ENCODE assay signal across 10 cellular contexts in the genomic region with DNA sequence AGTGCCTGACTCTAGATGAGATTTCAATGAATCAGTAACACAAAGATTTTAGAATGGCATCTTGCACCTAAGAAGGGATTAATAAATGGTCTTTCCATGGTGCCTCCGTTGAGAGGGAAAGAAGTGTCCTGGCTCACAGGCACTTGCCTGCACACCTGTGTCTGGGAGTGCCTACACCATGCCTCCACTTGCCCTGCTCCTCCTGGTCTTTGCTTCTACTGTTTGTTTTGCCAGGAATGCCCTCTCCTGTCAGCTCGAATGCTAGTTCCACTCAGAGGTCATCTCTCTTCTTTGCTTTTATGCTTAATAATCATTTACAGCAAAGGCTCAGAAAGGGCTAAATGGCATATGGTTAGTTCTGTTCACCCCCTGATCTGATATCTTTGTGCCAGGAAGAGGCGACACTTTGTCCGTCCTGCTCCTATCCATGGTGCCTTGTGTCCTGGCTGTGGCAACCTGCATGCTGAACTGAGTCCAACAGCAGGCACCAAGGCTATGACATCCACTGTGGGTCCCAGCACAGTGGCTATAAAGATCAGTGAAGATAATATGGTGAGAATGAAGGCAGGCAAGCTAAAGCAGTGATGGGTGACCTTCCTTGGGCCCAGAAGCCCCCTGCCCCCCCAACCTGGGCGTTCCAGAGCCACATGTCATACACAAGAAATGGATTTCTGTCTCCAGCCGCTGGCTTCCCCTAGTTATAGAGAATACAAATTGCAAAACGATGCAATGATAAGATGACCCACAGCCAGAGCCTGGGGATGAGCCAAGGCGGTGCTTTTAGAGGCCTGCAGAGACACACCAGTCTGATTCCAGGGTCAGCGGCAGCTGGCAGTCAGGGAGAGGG. TPM values are rescaled to one million over a fixed set of nuclear protein-coding genes. Genes with fewer than 3 reads are reported as not detected.
DNase-seq lines count a peak whose midpoint lies in the region; ATAC-seq, FAIRE-seq and TF ChIP-seq lines count a peak whose summit lies in the region.
"Had no signal": no experiment of that assay in that cellular context is flagged by ENCODE, and none has a peak within 500 bp of the region (broad histone marks: within the 10 kb centered on the region; RNA-seq: fewer than 3 reads in every experiment).

No MANE protein-coding gene starts in this region.

- 72% methylated on average over 9 of the region's 9 CpGs for WGBS in SK-N-SH (ENCODE audit: low lambda C conversion rate)
- 78 to 82% methylated on average over 6 to 8 of the region's 9 CpGs for WGBS in gastroesophageal sphincter (ENCODE audit: low coverage in 1 of 2), 2 donors
- WGBS in pancreas, 2 donors, result 24 to 25% methylated on average over 9 of the region's 9 CpGs
- 74 to 87% methylated on average over 6 to 9 of the region's 9 CpGs for WGBS in testis, 2 donors

- peak overlapping the region; percentile 78 for H3K4me3 Mint-ChIP-seq in Caco-2 (ENCODE audit: unreplicated experiment)

- peaks cover 60% of the 10 kb centered on the region for H3K36me3 Mint-ChIP-seq in Caco-2 (ENCODE audit: insufficient read depth, unreplicated experiment)

- POLR2A ChIA-PET in Caco-2 (lab: Charles Lee), result no interaction called here
- POLR2A ChIA-PET in SK-N-SH (lab: Yijun Ruan, JAX), result interaction anchor here (0.5 kb wide), 1 partner anchor 22 kb away, joined by 4 read pairs; no protein-coding TSS in a partner anchor

- CTCF ChIA-PET in Caco-2 (lab: Charles Lee) (no interaction called here), SK-N-SH (lab: Yijun Ruan, JAX) (interaction anchor here (0.6 to 1.2 kb wide), 2 partner anchors 11 to 54 kb away, joined by 3 read pairs; no protein-coding TSS in a partner anchor)

- TF ChIP-seq EP300 in SK-N-SH (IDR thresholded peaks at IDR 0.05; ENCODE audit: borderline replicate concordance in 1 of 2, low read depth in 1 of 2, low read length in 1 of 2) (peak in 1 of 2 experiments; percentile 9; a peak in 1 of 4 replicates), gastroesophageal sphincter (IDR thresholded peaks at IDR 0.05) (no peak)

- no peaks in the 10 kb centered on the region for H3F3A ChIP-seq in SK-N-SH (replicated peaks; ENCODE audit: insufficient read depth)

- H3K9me3 Mint-ChIP-seq in Caco-2 (ENCODE audit: unreplicated experiment), result no peaks in the 10 kb centered on the region

- DNase-seq in Caco-2 (no peak), SK-N-SH (peak; percentile 84), pancreas (no peak), DMS153 treated with DMSO at 0.1 percent for 48 hours (lab: John Stamatoyannopoulos, UW; ENCODE audit: unreplicated experiment) (no peak), testis (no peak), dorsolateral prefrontal cortex (no peak)
- DNase-seq: DND-41, SHP77 treated with DMSO at 0.1 percent for 48 hours had no signal

- H3K27me3 ChIP-seq in Caco-2 (replicated peaks; ENCODE audit: control insufficient read depth, insufficient read depth, low read length) (no peaks in the 10 kb centered on the region), SK-N-SH (ENCODE audit: insufficient read depth) (no peaks in the 10 kb centered on the region), gastroesophageal sphincter (peaks cover 52% of the 10 kb centered on the region), pancreas (no peaks in the 10 kb centered on the region), testis (no peaks in the 10 kb centered on the region), dorsolateral prefrontal cortex (peaks cover 0 to 52% (median 31%) of the 10 kb centered on the region in 45 donors)

- H3K27ac ChIP-seq in SK-N-SH (ENCODE audit: low read depth in 2 of 2, low read length in 1 of 2), result peak overlapping the region in 1 of 2 experiments; percentile 79; a peak in 3 of 4 replicates
- H3K27ac ChIP-seq in gastroesophageal sphincter, result peak overlapping the region in 1 of 4 donors; percentile 67
- H3K27ac ChIP-seq in pancreas, result peak overlapping the region; percentile 88 to 91 (median 90)
- H3K27ac ChIP-seq in testis, result no peak overlapping the region
- no peak overlapping the region for H3K27ac ChIP-seq in dorsolateral prefrontal cortex

- no peaks in the 10 kb centered on the region for H3K79me2 ChIP-seq in SK-N-SH (ENCODE audit: insufficient read depth)

- H3K36me3 ChIP-seq in Caco-2 (ENCODE audit: control insufficient read depth, insufficient read depth, low read length), result no peaks in the 10 kb centered on the region
- H3K36me3 ChIP-seq in SK-N-SH (replicated peaks in 1 of 2; ENCODE audit: control insufficient read depth in 1 of 2, insufficient read depth in 2 of 2, low read length in 1 of 2), result no peaks in the 10 kb centered on the region
- H3K36me3 ChIP-seq in gastroesophageal sphincter, result no peaks in the 10 kb centered on the region
- H3K36me3 ChIP-seq in pancreas, result no peaks in the 10 kb centered on the region
- H3K36me3 ChIP-seq in testis (ENCODE audit: low read depth, missing control alignments), result no peaks in the 10 kb centered on the region

- H4K20me1 ChIP-seq in SK-N-SH (ENCODE audit: insufficient read depth), result no peaks in the 10 kb centered on the region

- intact Hi-C loops in Caco-2 (cut with micrococcal nuclease; ENCODE audit: unreplicated experiment), result no loop called here
- intact Hi-C loops in pancreas (cut with DNase I), result no loop called here
- intact Hi-C loops in testis (cut with DNase I; ENCODE audit: low total_unique reads), result no loop called here
- intact Hi-C loops in dorsolateral prefrontal cortex (cut with DNase I), result no loop called here

- peaks cover 44% of the 10 kb centered on the region for H3K4me1 Mint-ChIP-seq in Caco-2 (ENCODE audit: low read depth, unreplicated experiment)

- no peak overlapping the region for H3K4me2 ChIP-seq in SK-N-SH

- TF ChIP-seq RAD21 in SK-N-SH (IDR thresholded peaks at IDR 0.05; ENCODE audit: low read length), result no peak

- H3K4me3 ChIP-seq in Caco-2 (ENCODE audit: low read depth, low read length), result peak overlapping the region; percentile 82
- no peak overlapping the region for H3K4me3 ChIP-seq in SK-N-SH (ENCODE audit: low read depth in 2 of 2, low read length in 1 of 2)
- no peak overlapping the region for H3K4me3 ChIP-seq in gastroesophageal sphincter
- H3K4me3 ChIP-seq in pancreas, result peak overlapping the region; percentile 59 to 72 (median 64)
- H3K4me3 ChIP-seq in testis, result no peak overlapping the region
- no peak overlapping the region for H3K4me3 ChIP-seq in dorsolateral prefrontal cortex

- ATAC-seq in gastroesophageal sphincter (peak; percentile 12), pancreas (peak in 3 of 4 donors; percentile 2 to 9 (median 6)), HG03135 (IDR thresholded peaks at IDR 0.05; ENCODE audit: unreplicated experiment) (no peak)

- no peaks in the 10 kb centered on the region for H3K9me2 ChIP-seq in SK-N-SH

- TF ChIP-seq CTCF in Caco-2 (IDR thresholded peaks at IDR 0.05; ENCODE audit: insufficient read depth in 1 of 2, low read depth in 1 of 2, low read length in 1 of 2, severe bottlenecking in 1 of 2, unreplicated experiment in 1 of 2) (no peak), SK-N-SH (IDR thresholded peaks at IDR 0.05) (no peak), gastroesophageal sphincter (IDR thresholded peaks at IDR 0.05) (no peak), pancreas (IDR thresholded peaks at IDR 0.05) (no peak), testis (IDR thresholded peaks at IDR 0.05) (no peak), dorsolateral prefrontal cortex (IDR thresholded peaks at IDR 0.05 in 54 of 56, conservative IDR thresholded peaks at IDR 0.05 in 2 of 56; ENCODE audit: low read depth in 1 of 56, partially characterized antibody in 56 of 56) (no peak)

- BruUV-seq in Caco-2 (replicated peaks; lab: Mats Ljungman, UMichigan), result no TSS peak

- no peak overlapping the region for H3K9ac ChIP-seq in SK-N-SH

- no peaks in the 10 kb centered on the region for H3K9me3 ChIP-seq in Caco-2
- no peaks in the 10 kb centered on the region for H3K9me3 ChIP-seq in SK-N-SH
- no peaks in the 10 kb centered on the region for H3K9me3 ChIP-seq in gastroesophageal sphincter
- no peaks in the 10 kb centered on the region for H3K9me3 ChIP-seq in pancreas
- H3K9me3 ChIP-seq in testis, result no peaks in the 10 kb centered on the region

- no peak overlapping the region for H2AFZ ChIP-seq in SK-N-SH (ENCODE audit: low read depth)

- no peak for FAIRE-seq in pancreas (lab: Jason Lieb, UNC)

- H3K27ac Mint-ChIP-seq in Caco-2 (ENCODE audit: unreplicated experiment), result peak overlapping the region; percentile 95

- TF ChIP-seq POLR2A in gastroesophageal sphincter (IDR thresholded peaks at IDR 0.05) (no peak), testis (IDR thresholded peaks at IDR 0.05) (no peak)

- H3K4me1 ChIP-seq in Caco-2 (peaks cover 57% of the 10 kb centered on the region), SK-N-SH (ENCODE audit: control insufficient read depth in 1 of 2, insufficient read depth in 2 of 2, low read depth in 1 of 2, low read length in 1 of 2) (peaks cover 19 to 37% of the 10 kb centered on the region in 2 experiments; a peak in 3 of 4 replicates), gastroesophageal sphincter (peaks cover 0 to 14% (median 8%) of the 10 kb centered on the region in 3 donors), pancreas (peaks cover 9 to 34% (median 29%) of the 10 kb centered on the region in 3 donors), testis (peaks cover 9% of the 10 kb centered on the region)

- H3K27me3 Mint-ChIP-seq in Caco-2 (ENCODE audit: insufficient read depth, unreplicated experiment), result no peaks in the 10 kb centered on the region

RNA-seq across cellular contexts. Expression of gene C6orf132, which starts 1.4 kb away (rescaled TPM):
- 56.2 and 61.2 TPM in 2 replicates for total RNA-seq in Caco-2 (2022)
- not detected in 2 replicates for polyA plus RNA-seq in SK-N-SH (2012; rRNA removed)
- not detected in 2 replicates for polyA plus RNA-seq in SK-N-SH (2012; cell fraction: cytosol; rRNA removed)
- not detected in 2 replicates for polyA plus RNA-seq in SK-N-SH (2012; cell fraction: nucleus; rRNA removed)
- 10 to 100 TPM in 1 of 4 donors, 1 to 10 TPM in 2, under 1 TPM in 1; 0.93 to 12.1 (median 1.4) TPM for total RNA-seq in gastroesophageal sphincter
- total RNA-seq in pancreas, result 10 to 100 TPM; 10.5 to 21.6 (median 15.6) TPM
- 10 to 100 TPM in 1 of 2 donors, 1 to 10 TPM in 1; 6.1 to 16.7 TPM for polyA plus RNA-seq in pancreas
- total RNA-seq in testis, result 1 to 10 TPM; 1.1 to 1.3 TPM
- polyA plus RNA-seq in testis (ENCODE audit: insufficient read depth, low read depth, low replicate concordance), result 2.0 TPM
- total RNA-seq in dorsolateral prefrontal cortex, result under 1 TPM in 12 of 120 experiments, not detected in 108; 0.06 to 0.15 (median 0.10) TPM

RNA-seq across cellular contexts. Expression of gene GUCA1A, which starts 32.2 kb away (rescaled TPM):
- not detected in 2 replicates for total RNA-seq in Caco-2 (2022)
- 0.77 and 0.88 TPM in 2 replicates for polyA plus RNA-seq in SK-N-SH (2012; rRNA removed)
- polyA plus RNA-seq in SK-N-SH (2012; cell fraction: cytosol; rRNA removed), result 0.68 and 1.3 TPM in 2 replicates
- polyA plus RNA-seq in SK-N-SH (2012; cell fraction: nucleus; rRNA removed), result 0.29 and 0.39 TPM in 2 replicates
- under 1 TPM in 1 of 4 donors, not detected in 3; 0.46 TPM for total RNA-seq in gastroesophageal sphincter
- total RNA-seq in pancreas, result under 1 TPM in 1 of 6 donors, not detected in 5; 0.12 TPM
- not detected for polyA plus RNA-seq in pancreas
- 10 to 100 TPM in 1 of 2 donors, 1 to 10 TPM in 1; 6.7 to 44.2 TPM for total RNA-seq in testis
- 47.0 TPM for polyA plus RNA-seq in testis (ENCODE audit: insufficient read depth, low read depth, low replicate concordance)
- 1 to 10 TPM in 35 of 120 experiments, under 1 TPM in 72, not detected in 13; 0.28 to 2.3 (median 0.75) TPM for total RNA-seq in dorsolateral prefrontal cortex

RNA-seq across cellular contexts. Expression of gene GUCA1B, which starts 53.8 kb away (rescaled TPM):
- total RNA-seq in Caco-2 (2022) (0.73 and 0.77 TPM in 2 replicates), gastroesophageal sphincter (1 to 10 TPM in 1 of 4 donors, under 1 TPM in 2, not detected in 1; 0.62 to 1.8 (median 0.81) TPM), pancreas (under 1 TPM; 0.22 to 0.93 (median 0.51) TPM), testis (1 to 10 TPM; 3.0 to 3.7 TPM), dorsolateral prefrontal cortex (1 to 10 TPM in 119 of 120 experiments, under 1 TPM in 1; 0.99 to 10.0 (median 4.4) TPM)
- polyA plus RNA-seq in SK-N-SH (2012; rRNA removed) (1.0 and 1.2 TPM in 2 replicates), pancreas (under 1 TPM; 0.49 to 0.89 TPM), testis (ENCODE audit: insufficient read depth, low read depth, low replicate concordance) (2.8 TPM)
- polyA plus RNA-seq in SK-N-SH (2012; cell fraction: cytosol; rRNA removed), result 0.51 and 0.79 TPM in 2 replicates
- polyA plus RNA-seq in SK-N-SH (2012; cell fraction: nucleus; rRNA removed), result 2.2 and 2.4 TPM in 2 replicates

Comparison
In these comparisons a context has a peak if more than half of its experiments do, and no peak if none do; other contexts are left out.
1. H3K4me3 ChIP-seq: peak in Caco-2 (single experiment) and pancreas (4 of 4); none in SK-N-SH (0 of 2), gastroesophageal sphincter (0 of 2), testis (0 of 2) and dorsolateral prefrontal cortex (0 of 59).
2. H3K27ac ChIP-seq: peak in pancreas (4 of 4); none in testis (0 of 2) and dorsolateral prefrontal cortex (0 of 59).